10 cellular contexts compared by ENCODE assay signal in genomic region chr1:222845763-222846162, GRCh38.
"Had no signal": no experiment of that assay in that cellular context is flagged by ENCODE, and none has a peak within 500 bp of the region (broad histone marks: within the 10 kb centered on the region; RNA-seq: fewer than 3 reads in every experiment).

No MANE protein-coding gene starts in this region.

- H3K27ac ChIP-seq: HL-60, KMS-11 had no signal

- ATAC-seq: HCT116, HepG2 had no signal

- H3K9me3 ChIP-seq: HAP-1 had no signal

- H3K27ac Mint-ChIP-seq: HFFc6, IgD-negative memory B cell had no signal

- DNase-seq: GOT3, H7, HFFc6, KBM-7 had no signal

- H3K4me3 Mint-ChIP-seq: HFFc6, IgD-negative memory B cell had no signal

- H3K9ac ChIP-seq: KMS-11 had no signal

- H3K4me3 ChIP-seq: HAP-1 had no signal

- H3K36me3 ChIP-seq: HAP-1 had no signal

- H3K4me2 ChIP-seq: KMS-11 had no signal

- H3K9me3 Mint-ChIP-seq: HFFc6, IgD-negative memory B cell had no signal

- H3K27me3 Mint-ChIP-seq: IgD-negative memory B cell had no signal
